In the genomic region with DNA sequence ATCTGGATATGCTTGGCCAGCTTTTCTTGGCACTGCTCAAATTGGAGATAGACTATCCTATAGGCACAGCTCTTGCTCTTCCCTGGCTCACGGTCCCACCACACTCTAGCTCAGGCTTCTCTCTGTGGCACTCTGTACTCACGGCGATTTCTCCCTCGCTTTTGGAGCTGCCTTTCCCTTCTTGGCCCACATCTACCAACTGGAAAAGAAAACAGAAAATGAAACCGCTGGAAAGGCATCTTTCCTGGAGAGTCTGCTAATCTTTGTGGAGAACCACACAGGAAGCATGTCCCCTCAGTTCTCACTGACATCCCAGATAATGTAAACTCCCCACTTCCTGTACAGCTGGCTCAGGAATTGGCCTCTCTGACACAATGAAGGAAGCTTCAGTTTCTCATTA, we compare ENCODE assay signal across 9 cellular contexts.
DNase-seq lines count a peak whose midpoint lies in the region; FAIRE-seq and TF ChIP-seq lines count a peak whose summit lies in the region.
"Had no signal": no experiment of that assay in that cellular context is flagged by ENCODE, and none has a peak within 500 bp of the region (broad histone marks: within the 10 kb centered on the region; RNA-seq: fewer than 3 reads in every experiment).

No MANE protein-coding gene starts in this region.

- no peaks in the 10 kb centered on the region for H3K9me1 ChIP-seq in keratinocyte (ENCODE audit: control insufficient read depth, extremely low read depth, insufficient read depth, low read length)

- H3K4me1 ChIP-seq in adipocyte (ENCODE audit: control insufficient read depth, insufficient read depth, low read length) (peaks cover 6% of the 10 kb centered on the region), keratinocyte (ENCODE audit: control insufficient read depth, extremely low read depth, insufficient read depth, low read length) (peaks cover 10% of the 10 kb centered on the region), subcutaneous abdominal adipose tissue (ENCODE audit: control insufficient read depth in 5 of 5, insufficient read depth in 5 of 5, low read length in 5 of 5) (peaks cover 0 to 11% (median 6%) of the 10 kb centered on the region in 5 donors)

- no peaks in the 10 kb centered on the region for H3K79me2 ChIP-seq in keratinocyte (ENCODE audit: control insufficient read depth, insufficient read depth, low read length)

- H3K9me3 ChIP-seq in adipocyte (ENCODE audit: control insufficient read depth, low read length): peaks cover 14% of the 10 kb centered on the region
- no peaks in the 10 kb centered on the region for H3K9me3 ChIP-seq in keratinocyte (ENCODE audit: control insufficient read depth, low read depth, low read length)
- peaks cover 0 to 8% (median 0%) of the 10 kb centered on the region in 5 donors for H3K9me3 ChIP-seq in subcutaneous abdominal adipose tissue (ENCODE audit: control insufficient read depth in 5 of 5, low read length in 5 of 5)

- no peaks in the 10 kb centered on the region for H3K36me3 ChIP-seq in adipocyte (ENCODE audit: control insufficient read depth, insufficient read depth, low read length, severe bottlenecking)
- H3K36me3 ChIP-seq in keratinocyte (ENCODE audit: control insufficient read depth in 2 of 2, extremely low read depth in 1 of 2, insufficient read depth in 2 of 2, low read length in 2 of 2): no peaks in the 10 kb centered on the region
- no peaks in the 10 kb centered on the region for H3K36me3 ChIP-seq in subcutaneous abdominal adipose tissue (ENCODE audit: control insufficient read depth in 5 of 5, insufficient read depth in 5 of 5, low read length in 5 of 5)

- H3K27me3 ChIP-seq in adipocyte (replicated peaks; ENCODE audit: control insufficient read depth, insufficient read depth, low read length): no peaks in the 10 kb centered on the region
- no peaks in the 10 kb centered on the region for H3K27me3 ChIP-seq in keratinocyte (ENCODE audit: control insufficient read depth, extremely low read depth, insufficient read depth, low read length)
- H3K27me3 ChIP-seq in subcutaneous abdominal adipose tissue (ENCODE audit: control insufficient read depth in 5 of 5, insufficient read depth in 4 of 5, low read length in 5 of 5): no peaks in the 10 kb centered on the region

- H3K4me1 Mint-ChIP-seq in HFFc6 (ENCODE audit: low read depth): peaks cover 11% of the 10 kb centered on the region

- peak overlapping the region; percentile 13 for H3K4me3 ChIP-seq in adipocyte (ENCODE audit: low read length)
- H3K4me3 ChIP-seq in keratinocyte (ENCODE audit: control insufficient read depth in 2 of 3, extremely low read depth in 1 of 3, insufficient read depth in 2 of 3, low read depth in 1 of 3, low read length in 3 of 3): no peak overlapping the region
- peak overlapping the region in 4 of 5 donors; percentile 36 to 58 (median 44) for H3K4me3 ChIP-seq in subcutaneous abdominal adipose tissue (ENCODE audit: low read depth in 1 of 5, low read length in 5 of 5)

- TF ChIP-seq CTCF in HFFc6 (IDR thresholded peaks at IDR 0.05): no peak
- no peak for TF ChIP-seq CTCF in keratinocyte (optimal IDR thresholded peaks at IDR 0.05 in 1 of 3, IDR thresholded peaks at IDR 0.05 in 1 of 3, conservative IDR thresholded peaks at IDR 0.05 in 1 of 3; ENCODE audit: extremely low read depth in 1 of 3, insufficient read depth in 2 of 3, low read length in 3 of 3)

- H3K9ac ChIP-seq in adipocyte (ENCODE audit: low read length) (peak overlapping the region; percentile 24), keratinocyte (ENCODE audit: control insufficient read depth, extremely low read depth, insufficient read depth, low read length) (no peak overlapping the region), subcutaneous abdominal adipose tissue (ENCODE audit: low read length in 5 of 5) (peak overlapping the region in 2 of 5 donors; percentile 52)

- peaks cover 8% of the 10 kb centered on the region; the same call in 1 of the 2 replicates for H3K9me3 Mint-ChIP-seq in HFFc6

- peak overlapping the region; percentile 85 for H3K4me3 Mint-ChIP-seq in HFFc6
- H3K4me3 Mint-ChIP-seq: activated T-helper 1 cell treated with anti-CD3 and anti-CD28 coated beads, Interleukin-12 subunit alpha, Interleukin-12 subunit beta, Interleukin-2, Interleukin-4 antibody, amounts not matched to agents 30 ng/mL and 10 ng/mL and 1 ng/mL, durations not matched to agents 14 hours and 24 hours and 36 hours had no signal

- peak overlapping the region; percentile 35; the same call in 1 of the 2 replicates for H3K27ac Mint-ChIP-seq in HFFc6
- H3K27ac Mint-ChIP-seq: activated T-helper 1 cell treated with anti-CD3 and anti-CD28 coated beads, Interleukin-12 subunit alpha, Interleukin-12 subunit beta, Interleukin-2, Interleukin-4 antibody, amounts not matched to agents 30 ng/mL and 10 ng/mL and 1 ng/mL, durations not matched to agents 14 hours and 24 hours and 36 hours had no signal

- 0 out of 2 replicates have a peak, but pooled peaks cover 11% of the 10 kb centered on the region for H3K36me3 Mint-ChIP-seq in HFFc6 (ENCODE audit: low read depth)

- H3K27ac ChIP-seq in keratinocyte (ENCODE audit: control insufficient read depth, insufficient read depth, low read length) (no peak overlapping the region), subcutaneous abdominal adipose tissue (ENCODE audit: low read depth, low read length) (no peak overlapping the region)

- peaks cover 48% of the 10 kb centered on the region for H3K27me3 Mint-ChIP-seq in HFFc6 (ENCODE audit: insufficient read depth)

- H2AFZ ChIP-seq in keratinocyte (ENCODE audit: control insufficient read depth, low read length): peak overlapping the region; percentile 24

- peak; percentile 56 for FAIRE-seq in keratinocyte (lab: Jason Lieb, UNC)

- no peak overlapping the region for H3K4me2 ChIP-seq in keratinocyte (ENCODE audit: control insufficient read depth, extremely low read depth, insufficient read depth, low read depth, low read length)

- no peaks in the 10 kb centered on the region for H4K20me1 ChIP-seq in keratinocyte (ENCODE audit: control insufficient read depth, extremely low read depth, insufficient read depth, low read length)

- DNase-seq in HFFc6 (peak; percentile 23), adipocyte (ENCODE audit: low read depth) (peak; percentile 76), keratinocyte (ENCODE audit: low read depth, low spot score) (no peak), midbrain (lab: John Stamatoyannopoulos, UW) (no peak), Ammon's horn (ENCODE audit: low spot score) (no peak), nucleus accumbens (lab: John Stamatoyannopoulos, UW) (no peak), anterior cingulate cortex (lab: John Stamatoyannopoulos, UW) (no peak)

- dilution Hi-C loops in keratinocyte (cut with MboI; ENCODE audit: extremely low pct_ligation_motif_present, low sequenced_read_pairs): no loop called here

Comparison
In these comparisons a context has a peak if more than half of its experiments do, and no peak if none do; other contexts are left out.
1. DNase-seq: peak in HFFc6 (single experiment) and adipocyte (single experiment); none in keratinocyte (single experiment), midbrain (single experiment), Ammon's horn (single experiment), nucleus accumbens (0 of 56) and anterior cingulate cortex (0 of 58).
2. H3K4me3 ChIP-seq: peak in adipocyte (single experiment) and subcutaneous abdominal adipose tissue (4 of 5); none in keratinocyte (0 of 3).